ENCODE assay signal across 1 cellular context in genomic region chr16:57648590-57649442, GRCh38.
A peak's percentile ranks its signal among the peaks of the same experiment; 100 is the strongest.
TF ChIP-seq lines count a peak whose summit lies in the region.

No MANE protein-coding gene starts in this region.

TF ChIP-seq in HepG2, 621 proteins besides CTCF, POLR2A, EP300 and RAD21 (continued from another document and continues in another):
- 0 out of 2 replicates have a peak, but pooled peaks have one; percentile 41 for TF ChIP-seq THAP9 (CRISPR knock-in tag; IDR thresholded peaks at IDR 0.05; ENCODE audit: borderline replicate concordance)
- peak; percentile 72; the same call in 1 of the 2 replicates for TF ChIP-seq HINFP (CRISPR knock-in tag; IDR thresholded peaks at IDR 0.05; ENCODE audit: low read depth)
- TF ChIP-seq ZNF784 (CRISPR knock-in tag; IDR thresholded peaks at IDR 0.05; ENCODE audit: borderline replicate concordance): peak; percentile 74; the same call in 1 of the 2 replicates
- TF ChIP-seq AKAP8 (CRISPR knock-in tag; IDR thresholded peaks at IDR 0.05): no peak
- no peak for TF ChIP-seq PTBP1 (IDR thresholded peaks at IDR 0.05; ENCODE audit: low read depth, low read length, poor library complexity, severe bottlenecking)
- TF ChIP-seq KLF13 (CRISPR knock-in tag; IDR thresholded peaks at IDR 0.05): peak; percentile 3; the same call in 1 of the 2 replicates
- peak; percentile 87 for TF ChIP-seq SALL1 (CRISPR knock-in tag; IDR thresholded peaks at IDR 0.05)
- peak; percentile 31; the same call in 1 of the 2 replicates for TF ChIP-seq MXD3 (CRISPR knock-in tag; IDR thresholded peaks at IDR 0.05)
- TF ChIP-seq NCOR1 (IDR thresholded peaks at IDR 0.05; ENCODE audit: borderline replicate concordance, low read length): no peak
- TF ChIP-seq GABPB1 (CRISPR knock-in tag; IDR thresholded peaks at IDR 0.05): peak; percentile 56; the same call in 1 of the 2 replicates
- peak; percentile 94 for TF ChIP-seq KLF11 (CRISPR knock-in tag; IDR thresholded peaks at IDR 0.05)
- TF ChIP-seq ZNF709 (CRISPR knock-in tag; IDR thresholded peaks at IDR 0.05): no peak
- TF ChIP-seq STAT5B (CRISPR knock-in tag; IDR thresholded peaks at IDR 0.05): no peak
- TF ChIP-seq CENPT (CRISPR knock-in tag; IDR thresholded peaks at IDR 0.05; ENCODE audit: low read depth): no peak
- TF ChIP-seq ELF3 (CRISPR knock-in tag; IDR thresholded peaks at IDR 0.05): peak; percentile 87
- no peak for TF ChIP-seq HOXA7 (CRISPR knock-in tag; IDR thresholded peaks at IDR 0.05)
- peak; percentile 18 for TF ChIP-seq IKZF4 (CRISPR knock-in tag; IDR thresholded peaks at IDR 0.05; ENCODE audit: borderline replicate concordance, low read depth, not compliant biosample characterization)
- TF ChIP-seq MAFK (conservative IDR thresholded peaks at IDR 0.05 in 1 of 2, IDR thresholded peaks at IDR 0.05 in 1 of 2; ENCODE audit: low read length in 2 of 2): 0 out of 4 replicates have a peak, but pooled peaks of 1 of the 2 experiments have one; percentile 5
- TF ChIP-seq ZNF263 (CRISPR knock-in tag; IDR thresholded peaks at IDR 0.05): peak; percentile 92
- TF ChIP-seq ZNF343 (CRISPR knock-in tag; IDR thresholded peaks at IDR 0.05): 0 out of 2 replicates have a peak, but pooled peaks have one; percentile 72
- no peak for TF ChIP-seq ZNF530 (CRISPR knock-in tag; IDR thresholded peaks at IDR 0.05; ENCODE audit: low read depth)
- TF ChIP-seq ZNF724P (CRISPR knock-in tag; IDR thresholded peaks at IDR 0.05; ENCODE audit: borderline replicate concordance): peak; percentile 76; the same call in 1 of the 2 replicates
- TF ChIP-seq ZNF572 (CRISPR knock-in tag; IDR thresholded peaks at IDR 0.05): peak; percentile 95
- peak; percentile 88 for TF ChIP-seq KLF6 (CRISPR knock-in tag; IDR thresholded peaks at IDR 0.05)
- TF ChIP-seq CBX1 (IDR thresholded peaks at IDR 0.05; ENCODE audit: low read depth): no peak
- TF ChIP-seq TOPORS (CRISPR knock-in tag; IDR thresholded peaks at IDR 0.05): peak; percentile 76; the same call in 1 of the 2 replicates
- TF ChIP-seq HCFC1 (IDR thresholded peaks at IDR 0.05; ENCODE audit: low read depth, low read length): 0 out of 2 replicates have a peak, but pooled peaks have one; percentile 28
- peak; percentile 99 for TF ChIP-seq XRCC5 (optimal IDR thresholded peaks at IDR 0.05; ENCODE audit: low read length)
- TF ChIP-seq ZNF652 (CRISPR knock-in tag; IDR thresholded peaks at IDR 0.05; ENCODE audit: borderline replicate concordance, low read depth): peak; percentile 56; the same call in 1 of the 2 replicates
- no peak for TF ChIP-seq ZNF234 (CRISPR knock-in tag; conservative IDR thresholded peaks at IDR 0.05)
- peak; percentile 48 for TF ChIP-seq UBTF (CRISPR knock-in tag; IDR thresholded peaks at IDR 0.05)
- 0 out of 2 replicates have a peak, but pooled peaks have one; percentile 44 for TF ChIP-seq SNAPC2 (CRISPR knock-in tag; IDR thresholded peaks at IDR 0.05)
- TF ChIP-seq HIVEP1 (CRISPR knock-in tag; IDR thresholded peaks at IDR 0.05): no peak
- peak; percentile 28; the same call in 1 of the 2 replicates for TF ChIP-seq ATF3 (CRISPR knock-in tag; IDR thresholded peaks at IDR 0.05)
- peak; percentile 45; the same call in 1 of the 2 replicates for TF ChIP-seq CREB3 (CRISPR knock-in tag; IDR thresholded peaks at IDR 0.05)
- TF ChIP-seq PPARG (CRISPR knock-in tag; conservative IDR thresholded peaks at IDR 0.05): peak; percentile 63; the same call in 1 of the 2 replicates
- peak; percentile 89; the same call in 1 of the 2 replicates for TF ChIP-seq NFKB2 (CRISPR knock-in tag; IDR thresholded peaks at IDR 0.05; ENCODE audit: borderline replicate concordance)
- peak; percentile 47; the same call in 1 of the 2 replicates for TF ChIP-seq TBX2 (CRISPR knock-in tag; IDR thresholded peaks at IDR 0.05; ENCODE audit: borderline replicate concordance)
- no peak for TF ChIP-seq ZNF776 (CRISPR knock-in tag; IDR thresholded peaks at IDR 0.05)
- peak; percentile 91; the same call in 1 of the 2 replicates for TF ChIP-seq ZNF276 (CRISPR knock-in tag; IDR thresholded peaks at IDR 0.05; ENCODE audit: low read depth)
- TF ChIP-seq ZNF710 (CRISPR knock-in tag; IDR thresholded peaks at IDR 0.05; ENCODE audit: borderline replicate concordance): peak; percentile 27; the same call in 1 of the 2 replicates
- TF ChIP-seq ZMYM3 (CRISPR knock-in tag; IDR thresholded peaks at IDR 0.05): peak; percentile 67; the same call in 1 of the 2 replicates
- TF ChIP-seq SOX13 (IDR thresholded peaks at IDR 0.05): no peak
- TF ChIP-seq SOX13 (CRISPR knock-in tag; conservative IDR thresholded peaks at IDR 0.05 in 1 of 2, IDR thresholded peaks at IDR 0.05 in 1 of 2): peak in 1 of 2 experiments; percentile 39; a peak in 2 of 4 replicates
- no peak for TF ChIP-seq ARNT (IDR thresholded peaks at IDR 0.05)
- peak; percentile 54; the same call in 1 of the 2 replicates for TF ChIP-seq ZFY (CRISPR knock-in tag; IDR thresholded peaks at IDR 0.05)
- no peak for TF ChIP-seq RBM39 (IDR thresholded peaks at IDR 0.05; ENCODE audit: low read depth, low read length, poor library complexity, severe bottlenecking)
- peak; percentile 88 for TF ChIP-seq THAP7 (CRISPR knock-in tag; IDR thresholded peaks at IDR 0.05)
- no peak for TF ChIP-seq SMARCC2 (IDR thresholded peaks at IDR 0.05)
- 0 out of 2 replicates have a peak, but pooled peaks have one; percentile 75 for TF ChIP-seq ZNF513 (CRISPR knock-in tag; conservative IDR thresholded peaks at IDR 0.05)
- TF ChIP-seq SALL2 (CRISPR knock-in tag; IDR thresholded peaks at IDR 0.05): peak; percentile 74; the same call in 1 of the 2 replicates
- TF ChIP-seq NAIF1 (CRISPR knock-in tag; IDR thresholded peaks at IDR 0.05; ENCODE audit: borderline replicate concordance): no peak
- TF ChIP-seq FOSL2 (CRISPR knock-in tag; IDR thresholded peaks at IDR 0.05): peak; percentile 66
